Comparison of ENCODE assay signal across 2 cellular contexts in the genomic region with DNA sequence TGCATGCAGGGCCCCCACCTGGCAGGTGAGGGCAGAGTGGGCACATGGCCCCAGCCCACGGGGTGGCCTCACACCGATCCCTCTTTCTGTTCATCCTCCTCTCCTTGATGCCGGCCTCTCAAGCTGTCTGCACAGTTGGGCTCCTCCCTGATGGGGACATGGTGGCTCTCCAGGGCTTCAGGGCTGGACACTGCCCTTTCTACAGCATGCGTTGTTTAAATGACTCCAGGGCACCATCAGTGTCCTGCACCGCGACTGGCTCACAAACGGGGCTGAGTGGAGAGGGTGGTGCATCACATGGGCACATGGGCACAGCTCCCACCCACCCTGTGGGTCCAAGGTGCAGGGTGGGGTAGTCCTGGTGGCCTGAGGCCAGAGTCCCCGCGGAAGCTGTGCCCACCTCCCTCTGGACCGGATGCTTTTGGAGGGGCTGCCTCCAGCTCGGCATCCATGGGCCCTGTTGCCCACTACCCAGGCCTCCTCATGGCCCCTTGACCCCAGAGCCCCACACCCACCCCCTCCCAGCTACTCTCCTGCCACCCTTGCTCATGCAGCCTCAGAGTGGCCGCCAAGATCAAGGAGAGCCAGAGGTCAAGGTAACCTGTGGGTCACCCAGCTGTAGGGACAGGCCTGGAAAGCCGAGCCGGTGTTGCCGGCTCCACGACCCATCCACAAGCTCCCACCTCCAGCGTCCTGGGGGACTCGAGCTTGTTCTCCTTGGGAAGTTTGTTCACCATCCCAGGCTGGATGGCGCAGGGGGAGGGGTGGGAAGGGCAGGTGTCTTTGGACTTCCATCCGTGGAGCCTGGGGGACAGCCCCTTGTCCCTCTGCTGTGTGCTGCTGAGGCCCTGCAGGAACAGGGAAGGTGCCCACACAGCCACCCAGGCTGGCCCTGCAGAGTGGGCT.
TF ChIP-seq lines count a peak whose summit lies in the region.

No MANE protein-coding gene starts in this region.

TF ChIP-seq in WTC11, 78 proteins besides CTCF, POLR2A, EP300 and RAD21 (continued from another document):
- TF ChIP-seq AFF4 (CRISPR knock-in tag; IDR thresholded peaks at IDR 0.05; ENCODE audit: borderline replicate concordance) (no peak), ZNF263 (CRISPR knock-in tag; IDR thresholded peaks at IDR 0.05; ENCODE audit: low read depth) (no peak), NR3C1 (CRISPR knock-in tag; conservative IDR thresholded peaks at IDR 0.05; ENCODE audit: low read depth) (no peak), TCF7 (CRISPR knock-in tag; IDR thresholded peaks at IDR 0.05; ENCODE audit: low read depth) (no peak), ATF6 (CRISPR knock-in tag; IDR thresholded peaks at IDR 0.05) (no peak), ZNF671 (CRISPR knock-in tag; IDR thresholded peaks at IDR 0.05) (no peak), ZBTB21 (CRISPR knock-in tag; IDR thresholded peaks at IDR 0.05; ENCODE audit: borderline replicate concordance) (no peak)
- TF ChIP-seq, protein P1, sequence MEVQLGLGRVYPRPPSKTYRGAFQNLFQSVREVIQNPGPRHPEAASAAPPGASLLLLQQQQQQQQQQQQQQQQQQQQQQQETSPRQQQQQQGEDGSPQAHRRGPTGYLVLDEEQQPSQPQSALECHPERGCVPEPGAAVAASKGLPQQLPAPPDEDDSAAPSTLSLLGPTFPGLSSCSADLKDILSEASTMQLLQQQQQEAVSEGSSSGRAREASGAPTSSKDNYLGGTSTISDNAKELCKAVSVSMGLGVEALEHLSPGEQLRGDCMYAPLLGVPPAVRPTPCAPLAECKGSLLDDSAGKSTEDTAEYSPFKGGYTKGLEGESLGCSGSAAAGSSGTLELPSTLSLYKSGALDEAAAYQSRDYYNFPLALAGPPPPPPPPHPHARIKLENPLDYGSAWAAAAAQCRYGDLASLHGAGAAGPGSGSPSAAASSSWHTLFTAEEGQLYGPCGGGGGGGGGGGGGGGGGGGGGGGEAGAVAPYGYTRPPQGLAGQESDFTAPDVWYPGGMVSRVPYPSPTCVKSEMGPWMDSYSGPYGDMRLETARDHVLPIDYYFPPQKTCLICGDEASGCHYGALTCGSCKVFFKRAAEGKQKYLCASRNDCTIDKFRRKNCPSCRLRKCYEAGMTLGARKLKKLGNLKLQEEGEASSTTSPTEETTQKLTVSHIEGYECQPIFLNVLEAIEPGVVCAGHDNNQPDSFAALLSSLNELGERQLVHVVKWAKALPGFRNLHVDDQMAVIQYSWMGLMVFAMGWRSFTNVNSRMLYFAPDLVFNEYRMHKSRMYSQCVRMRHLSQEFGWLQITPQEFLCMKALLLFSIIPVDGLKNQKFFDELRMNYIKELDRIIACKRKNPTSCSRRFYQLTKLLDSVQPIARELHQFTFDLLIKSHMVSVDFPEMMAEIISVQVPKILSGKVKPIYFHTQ (CRISPR knock-in tag; IDR thresholded peaks at IDR 0.05), result no peak

TF ChIP-seq in SK-N-SH, 30 proteins besides CTCF, POLR2A, EP300 and RAD21 (continued from another document):
- no peak for TF ChIP-seq USF2 (IDR thresholded peaks at IDR 0.05; ENCODE audit: borderline replicate concordance, low read depth, low read length)
- no peak for TF ChIP-seq RCOR1 (IDR thresholded peaks at IDR 0.05; ENCODE audit: low read length)
- TF ChIP-seq SIN3A (IDR thresholded peaks at IDR 0.05; ENCODE audit: borderline replicate concordance, low read depth, low read length), result no peak
- TF ChIP-seq TCF12 (IDR thresholded peaks at IDR 0.05), result no peak
- TF ChIP-seq FOXM1 (IDR thresholded peaks at IDR 0.05; ENCODE audit: low read depth), result no peak
- TF ChIP-seq TAF1 (IDR thresholded peaks at IDR 0.05; ENCODE audit: borderline replicate concordance, low read depth, low read length), result no peak
- TF ChIP-seq SMC3 (IDR thresholded peaks at IDR 0.05; ENCODE audit: low read depth, low read length), result no peak
- no peak for TF ChIP-seq MEF2A (IDR thresholded peaks at IDR 0.05; ENCODE audit: borderline replicate concordance, low read depth)
TF ChIP-seq in SK-N-SH: peak in this region for 0.
